ENCODE assay signal across 21 cellular contexts in genomic region chr12:84638811-84639368, GRCh38.
DNase-seq lines count a peak whose midpoint lies in the region; ATAC-seq and TF ChIP-seq lines count a peak whose summit lies in the region.
"Had no signal": no experiment of that assay in that cellular context is flagged by ENCODE, and none has a peak within 500 bp of the region (broad histone marks: within the 10 kb centered on the region; RNA-seq: fewer than 3 reads in every experiment).

No MANE protein-coding gene starts in this region.

- H4K20me1 ChIP-seq in fibroblast of lung (ENCODE audit: control insufficient read depth, extremely low read depth, insufficient read depth, low read length): no peaks in the 10 kb centered on the region
- H4K20me1 ChIP-seq: BLaER1 treated with 17β-estradiol and CSF1 and Interleukin-3, amounts not matched to agents 10 nM and 100 nM had no signal

- peak overlapping the region; percentile 47 for H4K8ac ChIP-seq in trophoblast cell (ENCODE audit: low read depth, low read length)

- H3K27me3 Mint-ChIP-seq in natural killer cell treated with Interleukin-12 subunit alpha and Interleukin-12 subunit beta and Interleukin-15 and Interleukin-18, amount 100 ng/mL, for 72 hours: no peaks in the 10 kb centered on the region
- H3K27me3 Mint-ChIP-seq: activated T-helper 17 cell treated with anti-CD3 and anti-CD28 coated beads, Interleukin-2, amount 50 U/mL, for 72 hours; T-cell had no signal

- no peak overlapping the region for H3K4me3 Mint-ChIP-seq in natural killer cell treated with Interleukin-12 subunit alpha and Interleukin-12 subunit beta and Interleukin-15 and Interleukin-18, amount 100 ng/mL, for 72 hours
- H3K4me3 Mint-ChIP-seq: activated T-helper 17 cell treated with anti-CD3 and anti-CD28 coated beads, Interleukin-2, amount 50 U/mL, for 72 hours; T-cell had no signal

- H3K27me3 ChIP-seq in fibroblast of lung (ENCODE audit: control insufficient read depth, insufficient read depth, low read length) (no peaks in the 10 kb centered on the region), trophoblast cell (ENCODE audit: insufficient read depth, low read length) (no peaks in the 10 kb centered on the region)
- H3K27me3 ChIP-seq: BLaER1 treated with 17β-estradiol and CSF1 and Interleukin-3, amounts not matched to agents 10 nM and 100 nM; heart right ventricle; upper lobe of right lung had no signal

- H3K4me1 ChIP-seq in fibroblast of lung (ENCODE audit: control insufficient read depth, extremely low read depth, insufficient read depth, low read length): no peaks in the 10 kb centered on the region
- peaks cover 0 to 3% of the 10 kb centered on the region in 2 experiments for H3K4me1 ChIP-seq in trophoblast cell (ENCODE audit: control insufficient read depth in 1 of 2, insufficient read depth in 2 of 2, low read length in 2 of 2)
- H3K4me1 ChIP-seq: heart right ventricle, upper lobe of right lung had no signal

- peak overlapping the region; percentile 94 for H2BK12ac ChIP-seq in trophoblast cell (ENCODE audit: low read length)

- peak overlapping the region; percentile 65 for H3K18ac ChIP-seq in trophoblast cell (ENCODE audit: low read length)

- H2AK5ac ChIP-seq in trophoblast cell (ENCODE audit: low read length): no peak overlapping the region

- H3K36me3 ChIP-seq in SK-N-MC (ENCODE audit: insufficient read depth, low read length) (no peaks in the 10 kb centered on the region), fibroblast of lung (ENCODE audit: control insufficient read depth, insufficient read depth, low read length) (no peaks in the 10 kb centered on the region), trophoblast cell (ENCODE audit: control insufficient read depth in 1 of 2, insufficient read depth in 2 of 2, low read length in 2 of 2) (no peaks in the 10 kb centered on the region)
- H3K36me3 ChIP-seq: BLaER1 treated with 17β-estradiol and CSF1 and Interleukin-3, amounts not matched to agents 10 nM and 100 nM; heart right ventricle; upper lobe of right lung had no signal

- H3K79me2 ChIP-seq in fibroblast of lung (ENCODE audit: control insufficient read depth, insufficient read depth, low read length) (no peaks in the 10 kb centered on the region), trophoblast cell (ENCODE audit: control insufficient read depth, insufficient read depth, low read length, poor library complexity) (no peaks in the 10 kb centered on the region)

- no peak for TF ChIP-seq CTCF in fibroblast of lung (conservative IDR thresholded peaks at IDR 0.05 in 1 of 2, IDR thresholded peaks at IDR 0.05 in 1 of 2; ENCODE audit: low read depth in 1 of 2, low read length in 2 of 2)

- H3K14ac ChIP-seq in trophoblast cell (ENCODE audit: low read length): peak overlapping the region; percentile 70

- no peaks in the 10 kb centered on the region for H3K36me3 Mint-ChIP-seq in natural killer cell treated with Interleukin-12 subunit alpha and Interleukin-12 subunit beta and Interleukin-15 and Interleukin-18, amount 100 ng/mL, for 72 hours
- H3K36me3 Mint-ChIP-seq: T-cell had no signal

- H4K91ac ChIP-seq in trophoblast cell (ENCODE audit: low read depth, low read length): peak overlapping the region; percentile 92

- H3K27ac ChIP-seq in SK-N-MC (peak overlapping the region; percentile 10; the same call in 1 of the 2 replicates), fibroblast of lung (ENCODE audit: insufficient read depth, low read length) (no peak overlapping the region), trophoblast cell (ENCODE audit: low read depth, low read length) (peak overlapping the region; percentile 82)
- H3K27ac ChIP-seq: BLaER1 treated with 17β-estradiol and CSF1 and Interleukin-3, amounts not matched to agents 10 nM and 100 nM; heart right ventricle; upper lobe of right lung had no signal

- H2BK5ac ChIP-seq in trophoblast cell (ENCODE audit: low read depth, low read length, poor library complexity): peak overlapping the region; percentile 91

- WGBS in trophoblast cell (ENCODE audit: extremely low coverage, insufficient coverage, insufficient read length): no CpG with 5 or more reads among the region's 2 CpGs

- H3K23ac ChIP-seq in trophoblast cell (ENCODE audit: low read length): no peak overlapping the region

- no peaks in the 10 kb centered on the region for H3K9me3 Mint-ChIP-seq in natural killer cell treated with Interleukin-12 subunit alpha and Interleukin-12 subunit beta and Interleukin-15 and Interleukin-18, amount 100 ng/mL, for 72 hours
- H3K9me3 Mint-ChIP-seq: activated T-helper 17 cell treated with anti-CD3 and anti-CD28 coated beads, Interleukin-2, amount 50 U/mL, for 72 hours had no signal

- no peak overlapping the region for H3K4me3 ChIP-seq in SK-N-MC
- H3K4me3 ChIP-seq in fibroblast of lung (replicated peaks in 1 of 4; ENCODE audit: control extremely low read depth in 1 of 4, insufficient read depth in 1 of 4, low read depth in 3 of 4, low read length in 4 of 4): no peak overlapping the region
- no peak overlapping the region for H3K4me3 ChIP-seq in trophoblast cell (ENCODE audit: low read depth, low read length)
- H3K4me3 ChIP-seq: BLaER1 treated with 17β-estradiol and CSF1 and Interleukin-3, amounts not matched to agents 10 nM and 100 nM; heart right ventricle; K562; upper lobe of right lung had no signal

- H3K4ac ChIP-seq in trophoblast cell (ENCODE audit: low read depth, low read length): peak overlapping the region; percentile 91

- H4K12ac ChIP-seq in trophoblast cell (ENCODE audit: low read depth, low read length): no peak overlapping the region

- H2BK120ac ChIP-seq in trophoblast cell (ENCODE audit: insufficient read depth, low read length, poor library complexity): peak overlapping the region; percentile 60

- peaks cover 9% of the 10 kb centered on the region for H3K79me1 ChIP-seq in trophoblast cell (ENCODE audit: low read length)

- H2AFZ ChIP-seq in fibroblast of lung (ENCODE audit: low read length) (no peak overlapping the region), trophoblast cell (ENCODE audit: insufficient read depth, low read length, poor library complexity) (no peak overlapping the region)

- H3K4me2 ChIP-seq in fibroblast of lung (ENCODE audit: extremely low read depth, insufficient read depth, low read length): no peak overlapping the region
- no peak overlapping the region for H3K4me2 ChIP-seq in trophoblast cell (ENCODE audit: low read length)
- H3K4me2 ChIP-seq: BLaER1 treated with 17β-estradiol and CSF1 and Interleukin-3, amounts not matched to agents 10 nM and 100 nM had no signal

- ATAC-seq in natural killer cell treated with Interleukin-12 subunit alpha and Interleukin-12 subunit beta and Interleukin-15 and Interleukin-18, amount 100 ng/mL, for 72 hours: no peak
- ATAC-seq in GM18511 (IDR thresholded peaks at IDR 0.05; ENCODE audit: unreplicated experiment): no peak
- ATAC-seq: activated T-helper 17 cell treated with anti-CD3 and anti-CD28 coated beads, Interleukin-2, amount 50 U/mL, for 72 hours; heart right ventricle; K562; stimulated activated naive CD8-positive, alpha-beta T cell treated with anti-CD3 and anti-CD28 coated beads, Interleukin-15, Interleukin-2, amounts not matched to agents 100 U/mL and 50 U/mL, for 24 hours; T-cell; upper lobe of right lung had no signal

- H3K9ac ChIP-seq in SK-N-MC (ENCODE audit: insufficient read length): no peak overlapping the region
- no peak overlapping the region for H3K9ac ChIP-seq in fibroblast of lung (ENCODE audit: insufficient read depth, low read length)
- no peak overlapping the region for H3K9ac ChIP-seq in trophoblast cell (ENCODE audit: low read length)
- H3K9ac ChIP-seq: BLaER1 treated with 17β-estradiol and CSF1 and Interleukin-3, amounts not matched to agents 10 nM and 100 nM had no signal

- no peaks in the 10 kb centered on the region for H3K4me1 Mint-ChIP-seq in natural killer cell treated with Interleukin-12 subunit alpha and Interleukin-12 subunit beta and Interleukin-15 and Interleukin-18, amount 100 ng/mL, for 72 hours (ENCODE audit: low read depth in 2 of 2)
- H3K4me1 Mint-ChIP-seq: activated T-helper 17 cell treated with anti-CD3 and anti-CD28 coated beads, Interleukin-2, amount 50 U/mL, for 72 hours; T-cell had no signal

- H3K27ac Mint-ChIP-seq in natural killer cell treated with Interleukin-12 subunit alpha and Interleukin-12 subunit beta and Interleukin-15 and Interleukin-18, amount 100 ng/mL, for 72 hours: no peak overlapping the region
- H3K27ac Mint-ChIP-seq: activated T-helper 17 cell treated with anti-CD3 and anti-CD28 coated beads, Interleukin-2, amount 50 U/mL, for 72 hours; T-cell had no signal

- H3K9me3 ChIP-seq in SK-N-MC (ENCODE audit: low read depth, low read length): no peaks in the 10 kb centered on the region
- no peaks in the 10 kb centered on the region for H3K9me3 ChIP-seq in fibroblast of lung (ENCODE audit: control insufficient read depth, insufficient read depth, low read depth, low read length)
- no peaks in the 10 kb centered on the region for H3K9me3 ChIP-seq in trophoblast cell (ENCODE audit: insufficient read depth, low read depth, low read length)
- H3K9me3 ChIP-seq: BLaER1 treated with 17β-estradiol and CSF1 and Interleukin-3, amounts not matched to agents 10 nM and 100 nM; heart right ventricle; upper lobe of right lung had no signal

- DNase-seq in HT1080 (ENCODE audit: low read depth) (peak; percentile 5), SK-N-MC (ENCODE audit: low read depth, low spot score) (no peak), fibroblast of lung (ENCODE audit: low read depth in 2 of 2) (peak; percentile 12 to 26), trophoblast cell (peak in 1 of 2 donors; percentile 18), NCI-H2171 treated with DMSO at 0.1 percent for 48 hours (lab: John Stamatoyannopoulos, UW) (no peak), NCI-H748 (lab: John Stamatoyannopoulos, UW; ENCODE audit: unreplicated experiment) (no peak)
- DNase-seq in natural killer cell treated with Interleukin-12 subunit alpha and Interleukin-12 subunit beta and Interleukin-15 and Interleukin-18, amount 100 ng/mL, for 72 hours (ENCODE audit: low spot score): no peak
- DNase-seq: heart right ventricle; kidney; midbrain; NCI-H1092 treated with DMSO at 0.1 percent for 48 hours; NCI-H2107; retina; stimulated activated CD4-positive, alpha-beta T cell treated with anti-CD3 and anti-CD28 coated beads, Interleukin-15, amount 100 ng/mL, for 24 hours; stimulated activated naive CD8-positive, alpha-beta T cell treated with anti-CD3 and anti-CD28 coated beads, Interleukin-15, Interleukin-2, amounts not matched to agents 100 U/mL and 50 U/mL, for 24 hours; T-cell; upper lobe of right lung had no signal

Comparison
In these comparisons a context has a peak if more than half of its experiments do, and no peak if none do; other contexts are left out.
1. DNase-seq: peak in HT1080 (single experiment) and fibroblast of lung (2 of 2); none in SK-N-MC (single experiment), natural killer cell treated with Interleukin-12 subunit alpha and Interleukin-12 subunit beta and Interleukin-15 and Interleukin-18, amount 100 ng/mL, for 72 hours (single experiment), NCI-H2171 treated with DMSO at 0.1 percent for 48 hours (single experiment) and NCI-H748 (single experiment).